Comparison of ENCODE assay signal across 35 cellular contexts in the genomic region with DNA sequence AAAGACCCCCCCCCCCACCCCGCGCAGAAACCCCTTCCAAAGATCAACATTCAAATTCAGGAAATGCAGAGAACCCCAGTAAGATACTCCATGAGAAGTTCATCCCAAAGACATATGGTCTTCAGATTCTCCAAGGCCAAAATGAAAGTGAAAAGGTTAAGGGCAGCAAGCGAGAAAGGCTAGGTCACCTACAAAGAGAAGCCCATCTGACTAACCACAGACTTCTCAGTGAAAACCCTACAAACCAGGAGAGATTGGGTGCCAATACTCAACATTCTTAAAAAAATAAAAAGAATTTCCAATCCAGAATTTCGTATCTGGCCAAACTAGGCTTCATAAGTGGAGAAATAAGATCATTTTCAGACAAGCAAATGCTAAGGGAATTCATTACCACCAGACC.
"Had no signal": no experiment of that assay in that cellular context is flagged by ENCODE, and none has a peak within 500 bp of the region (broad histone marks: within the 10 kb centered on the region; RNA-seq: fewer than 3 reads in every experiment).

No MANE protein-coding gene starts in this region.

- DNase-seq: Karpas-422, Kasumi-1, MG63, MV-4-11, NCI-H1048, NCI-H1092, NCI-H1092 treated with DMSO at 0.1 percent for 48 hours, NCI-H1105, NCI-H1105 treated with DMSO at 0.1 percent for 48 hours, NCI-H1417, NCI-H1417 treated with DMSO at 0.1 percent for 48 hours, NCI-H1436, NCI-H1436 treated with DMSO at 0.1 percent for 48 hours, NCI-H146, NCI-H1694, NCI-H1694 treated with DMSO at 0.1 percent for 48 hours, NCI-H187, NCI-H187 treated with DMSO at 0.1 percent for 48 hours, NCI-H1930, NCI-H2029, NCI-H2029 treated with DMSO at 0.1 percent for 48 hours, NCI-H2081, NCI-H2081 treated with DMSO at 0.1 percent for 48 hours, NCI-H2107, NCI-H2171, NCI-H2171 treated with DMSO at 0.1 percent for 48 hours, NCI-H2227 treated with DMSO at 0.1 percent for 48 hours, NCI-H226, NCI-H345, NCI-H446, NCI-H446 treated with DMSO at 0.1 percent for 48 hours, NCI-H510A, NCI-H510A treated with DMSO at 0.1 percent for 48 hours, NCI-H524 had no signal

- H3K36me3 ChIP-seq: MG63 had no signal

- H3K27me3 ChIP-seq: MG63 had no signal

- H3K9ac ChIP-seq: KMS-11 had no signal

- H3K4me2 ChIP-seq: KMS-11 had no signal

- H3K4me3 ChIP-seq: MG63 had no signal

- H3K27ac ChIP-seq: KMS-11 had no signal
